In the genomic region with DNA sequence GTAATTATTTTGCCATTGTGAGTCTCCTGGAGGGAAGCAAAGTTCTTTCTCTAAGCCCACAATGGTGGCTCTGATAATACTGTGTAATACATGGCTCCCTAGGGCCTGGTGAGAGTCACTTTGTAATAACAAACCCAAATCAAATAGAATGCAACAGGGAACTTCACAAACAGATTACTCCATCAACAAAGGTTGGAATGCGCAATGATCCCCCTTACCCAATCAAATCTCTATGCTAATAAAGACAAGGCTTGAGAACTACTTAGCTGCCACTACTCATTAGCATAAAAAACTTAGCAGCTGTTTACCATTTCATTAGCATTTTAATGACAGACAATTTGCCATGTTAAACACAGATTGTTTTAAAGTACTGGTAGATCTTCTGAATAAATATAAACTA, we compare ENCODE assay signal across 16 cellular contexts.
"Had no signal": no experiment of that assay in that cellular context is flagged by ENCODE, and none has a peak within 500 bp of the region (broad histone marks: within the 10 kb centered on the region; RNA-seq: fewer than 3 reads in every experiment).

No MANE protein-coding gene starts in this region.

- H3K4me3 Mint-ChIP-seq: activated naive CD4-positive, alpha-beta T cell treated with anti-CD3 and anti-CD28 coated beads for 36 hours; activated T-helper 17 cell treated with anti-CD3 and anti-CD28 coated beads, Interleukin-2, amount 50 U/mL, for 72 hours; natural killer cell; stimulated activated memory B cell treated with anti-CD40 and anti-IgM and Interleukin-4, amounts not matched to agents 10 μg/mL and 1 μg/mL and 100 μg/mL, for 72 hours had no signal

- H3K4me1 Mint-ChIP-seq: activated T-helper 17 cell treated with anti-CD3 and anti-CD28 coated beads, Interleukin-2, amount 50 U/mL, for 72 hours; natural killer cell; stimulated activated memory B cell treated with anti-CD40 and anti-IgM and Interleukin-4, amounts not matched to agents 10 μg/mL and 1 μg/mL and 100 μg/mL, for 72 hours had no signal

- H3K36me3 ChIP-seq: colonic mucosa, gastrocnemius medialis, spleen, tibial artery had no signal

- H3K27me3 ChIP-seq: colonic mucosa, gastrocnemius medialis, spleen, tibial artery had no signal

- H3K27ac ChIP-seq: colonic mucosa, gastrocnemius medialis, psoas muscle, spleen, tibial artery had no signal

- H3K9me3 ChIP-seq: colonic mucosa, gastrocnemius medialis, psoas muscle, spleen, tibial artery had no signal

- H3K27me3 Mint-ChIP-seq: activated T-helper 17 cell treated with anti-CD3 and anti-CD28 coated beads, Interleukin-2, amount 50 U/mL, for 72 hours had no signal

- H3K4me1 ChIP-seq: colonic mucosa, gastrocnemius medialis, psoas muscle, spleen, tibial artery had no signal

- H3K4me3 ChIP-seq: colonic mucosa, gastrocnemius medialis, psoas muscle, spleen, tibial artery had no signal

- ATAC-seq: activated T-helper 17 cell treated with anti-CD3 and anti-CD28 coated beads, Interleukin-2, amount 50 U/mL, for 72 hours; gastrocnemius medialis; natural killer cell; psoas muscle; sciatic nerve; stimulated activated memory B cell treated with anti-CD40 and anti-IgM and Interleukin-4, amounts not matched to agents 10 μg/mL and 1 μg/mL and 100 μg/mL, for 72 hours had no signal

- H3K27ac Mint-ChIP-seq: activated naive CD4-positive, alpha-beta T cell treated with anti-CD3 and anti-CD28 coated beads for 36 hours; activated T-helper 17 cell treated with anti-CD3 and anti-CD28 coated beads, Interleukin-2, amount 50 U/mL, for 72 hours; natural killer cell; stimulated activated memory B cell treated with anti-CD40 and anti-IgM and Interleukin-4, amounts not matched to agents 10 μg/mL and 1 μg/mL and 100 μg/mL, for 72 hours had no signal

- H3K9me3 Mint-ChIP-seq: activated naive CD4-positive, alpha-beta T cell treated with anti-CD3 and anti-CD28 coated beads for 36 hours; activated T-helper 17 cell treated with anti-CD3 and anti-CD28 coated beads, Interleukin-2, amount 50 U/mL, for 72 hours had no signal

- H3K36me3 Mint-ChIP-seq: natural killer cell; stimulated activated memory B cell treated with anti-CD40 and anti-IgM and Interleukin-4, amounts not matched to agents 10 μg/mL and 1 μg/mL and 100 μg/mL, for 72 hours had no signal

- DNase-seq: activated CD4-positive, alpha-beta T cell treated with anti-CD3 and anti-CD28 coated beads, Interleukin-2, amount 50 U/mL, for 1 hour; activated CD4-positive, CD25-positive, alpha-beta regulatory T cell; activated naive CD4-positive, alpha-beta T cell treated with anti-CD3 and anti-CD28 coated beads for 36 hours; activated T-cell treated with anti-CD3 and anti-CD28 coated beads for 4 hours; caudate nucleus; colonic mucosa; gastrocnemius medialis; natural killer cell; psoas muscle; spleen; stimulated activated CD4-positive, alpha-beta T cell treated with anti-CD3 and anti-CD28 coated beads, Interleukin-1b, Interleukin-23, amount 100 ng/mL, for 48 hours; T-helper 1 cell; tibial artery had no signal
